1 cellular context compared by ENCODE assay signal in the genomic region with DNA sequence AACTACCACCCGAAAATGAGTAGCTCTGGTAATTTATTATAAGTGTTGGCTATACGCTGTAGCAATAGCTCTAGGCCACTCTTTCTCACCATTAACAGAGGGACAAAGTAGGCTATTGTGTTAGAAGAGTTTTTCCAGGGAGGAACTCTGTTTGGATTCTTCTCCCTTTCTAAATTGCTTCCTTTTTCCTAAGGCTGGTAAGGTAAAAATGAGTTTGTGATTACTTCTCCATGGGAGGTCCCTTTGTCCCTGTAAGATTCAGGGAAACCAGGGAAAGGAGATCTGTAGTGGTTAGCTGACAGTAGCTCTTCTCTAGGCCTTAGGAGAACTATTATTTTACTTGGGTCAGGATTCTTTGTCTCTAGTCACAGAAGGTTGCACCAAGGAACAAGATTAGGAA.
TF ChIP-seq lines count a peak whose summit lies in the region.

No MANE protein-coding gene starts in this region.

TF ChIP-seq in WTC11, 78 proteins besides CTCF, POLR2A, EP300 and RAD21 (continued from another document):
- TF ChIP-seq, protein P1, sequence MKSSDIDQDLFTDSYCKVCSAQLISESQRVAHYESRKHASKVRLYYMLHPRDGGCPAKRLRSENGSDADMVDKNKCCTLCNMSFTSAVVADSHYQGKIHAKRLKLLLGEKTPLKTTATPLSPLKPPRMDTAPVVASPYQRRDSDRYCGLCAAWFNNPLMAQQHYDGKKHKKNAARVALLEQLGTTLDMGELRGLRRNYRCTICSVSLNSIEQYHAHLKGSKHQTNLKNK (CRISPR knock-in tag; IDR thresholded peaks at IDR 0.05): no peak
- TF ChIP-seq ZNF219 (CRISPR knock-in tag; IDR thresholded peaks at IDR 0.05; ENCODE audit: borderline replicate concordance) (no peak), ELF4 (CRISPR knock-in tag; IDR thresholded peaks at IDR 0.05; ENCODE audit: low read depth) (no peak), KAT7 (CRISPR knock-in tag; IDR thresholded peaks at IDR 0.05; ENCODE audit: borderline replicate concordance) (no peak), ZNF138 (CRISPR knock-in tag; conservative IDR thresholded peaks at IDR 0.05) (no peak), NFYB (CRISPR knock-in tag; conservative IDR thresholded peaks at IDR 0.05; ENCODE audit: low read depth) (no peak)
- TF ChIP-seq, protein P2, sequence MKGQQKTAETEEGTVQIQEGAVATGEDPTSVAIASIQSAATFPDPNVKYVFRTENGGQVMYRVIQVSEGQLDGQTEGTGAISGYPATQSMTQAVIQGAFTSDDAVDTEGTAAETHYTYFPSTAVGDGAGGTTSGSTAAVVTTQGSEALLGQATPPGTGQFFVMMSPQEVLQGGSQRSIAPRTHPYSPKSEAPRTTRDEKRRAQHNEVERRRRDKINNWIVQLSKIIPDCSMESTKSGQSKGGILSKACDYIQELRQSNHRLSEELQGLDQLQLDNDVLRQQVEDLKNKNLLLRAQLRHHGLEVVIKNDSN (CRISPR knock-in tag; IDR thresholded peaks at IDR 0.05): no peak
